In genomic region chr2:160156084-160156483, GRCh38 we compare ENCODE assay signal across 1 cellular context.
TF ChIP-seq lines count a peak whose summit lies in the region.

No MANE protein-coding gene starts in this region.

TF ChIP-seq in WTC11, 78 proteins besides CTCF, POLR2A, EP300 and RAD21 (continued from another document):
- no peak for TF ChIP-seq AFF4 (CRISPR knock-in tag; IDR thresholded peaks at IDR 0.05; ENCODE audit: borderline replicate concordance)
- TF ChIP-seq CDX4 (CRISPR knock-in tag; IDR thresholded peaks at IDR 0.05; ENCODE audit: borderline replicate concordance), result no peak
- no peak for TF ChIP-seq NR3C1 (CRISPR knock-in tag; conservative IDR thresholded peaks at IDR 0.05; ENCODE audit: low read depth)
- no peak for TF ChIP-seq JUN (CRISPR knock-in tag; IDR thresholded peaks at IDR 0.05)
- TF ChIP-seq ZNF396 (CRISPR knock-in tag; IDR thresholded peaks at IDR 0.05; ENCODE audit: borderline replicate concordance), result no peak
- TF ChIP-seq E2F4 (CRISPR knock-in tag; IDR thresholded peaks at IDR 0.05; ENCODE audit: borderline replicate concordance, low read depth), result no peak
